In the genomic region with DNA sequence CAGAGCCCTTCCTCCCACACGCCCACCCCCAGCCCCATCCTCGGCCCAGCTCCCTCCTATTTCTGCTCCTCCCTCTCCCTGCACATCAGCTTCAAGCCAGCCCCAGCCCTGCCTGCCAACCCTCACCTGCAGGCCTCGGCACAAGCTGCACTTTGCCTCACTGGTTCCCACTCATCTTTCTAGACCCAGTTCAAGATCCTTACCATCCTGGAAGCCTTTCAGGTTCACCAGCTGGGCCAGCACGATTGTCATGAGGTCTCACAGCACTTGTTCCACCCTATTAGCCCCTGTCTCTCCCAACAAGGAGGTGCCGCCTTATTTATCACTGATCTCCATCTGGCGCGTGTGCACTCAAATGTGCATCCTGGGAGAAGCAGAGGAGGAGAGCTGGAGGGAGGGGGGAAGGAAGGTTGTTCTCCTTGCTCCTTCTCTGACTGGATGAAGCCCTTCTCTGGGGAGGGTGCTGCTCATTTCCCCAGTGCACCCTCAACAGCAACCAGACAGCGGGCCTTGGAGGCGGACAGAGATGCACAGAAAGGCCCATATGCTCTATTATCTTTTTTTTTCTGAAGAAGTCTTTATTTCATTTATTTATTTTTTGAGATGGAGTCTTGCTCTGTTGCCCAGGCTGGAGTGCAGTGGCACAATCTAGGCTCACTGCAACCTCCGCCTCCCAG, we compare ENCODE assay signal across 25 cellular contexts. TPM values are rescaled to one million over a fixed set of nuclear protein-coding genes. Genes with fewer than 3 reads are reported as not detected.
A peak's percentile ranks its signal among the peaks of the same experiment; 100 is the strongest.
DNase-seq lines count a peak whose midpoint lies in the region; ATAC-seq and TF ChIP-seq lines count a peak whose summit lies in the region.
"Had no signal": no experiment of that assay in that cellular context is flagged by ENCODE, and none has a peak within 500 bp of the region (broad histone marks: within the 10 kb centered on the region; RNA-seq: fewer than 3 reads in every experiment).

No MANE protein-coding gene starts in this region.

- H2AK5ac ChIP-seq in mesenchymal stem cell (ENCODE audit: low read length, severe bottlenecking), result no peak overlapping the region

- no peak overlapping the region for H3K18ac ChIP-seq in mesenchymal stem cell (ENCODE audit: low read depth in 1 of 2, low read length in 2 of 2)

- no peak overlapping the region for H2BK12ac ChIP-seq in mesenchymal stem cell (ENCODE audit: low read length in 2 of 2)

- no peak overlapping the region for H3K27ac Mint-ChIP-seq in activated CD4-positive, alpha-beta memory T cell treated with anti-CD3 and anti-CD28 coated beads, Interleukin-2, amount 10 ng/mL, durations not matched to agents 7 days and 5 days
- no peak overlapping the region for H3K27ac Mint-ChIP-seq in activated CD4-positive, alpha-beta memory T cell treated with anti-CD3 and anti-CD28 coated beads for 36 hours
- H3K27ac Mint-ChIP-seq in type B pancreatic cell, result no peak overlapping the region
- H3K27ac Mint-ChIP-seq: HFFc6; mesothelial cell of epicardium; natural killer cell; T-helper 1 cell treated with Interleukin-12 subunit alpha and Interleukin-12 subunit beta and Interleukin-4 antibody, amounts not matched to agents 30 μg/mL and 1 μg/mL, for 36 hours had no signal

- in situ Hi-C loops in Panc1 (cut with HindIII; ENCODE audit: low pct_unique_long_range_greater_than_20kb, low sequenced_read_pairs), result no loop called here

- peak; percentile 13 for DNase-seq in activated CD4-positive, alpha-beta memory T cell treated with anti-CD3 and anti-CD28 coated beads, Interleukin-2, amount 10 ng/mL, durations not matched to agents 7 days and 5 days
- no peak for DNase-seq in activated CD4-positive, alpha-beta memory T cell treated with anti-CD3 and anti-CD28 coated beads for 36 hours
- no peak for DNase-seq in Panc1 (ENCODE audit: low read depth, low spot score)
- no peak for DNase-seq in mesenchymal stem cell
- DNase-seq in type B pancreatic cell (ENCODE audit: extremely low spot score, unreplicated experiment), result peak; percentile 40
- no peak for DNase-seq in NCI-H1092 (lab: John Stamatoyannopoulos, UW)
- no peak for DNase-seq in body of pancreas
- no peak for DNase-seq in activated gamma-delta T cell (lab: John Stamatoyannopoulos, UW)
- DNase-seq: 8988T; activated CD4-positive, alpha-beta T cell treated with anti-CD3 and anti-CD28 coated beads, Interleukin-2, amount 50 U/mL, for 1 hour; activated naive CD4-positive, alpha-beta T cell; AML-193; Karpas-422; MV-4-11; natural killer cell; NCI-H1930; NCI-H345 had no signal

- no peak overlapping the region for H3K4ac ChIP-seq in mesenchymal stem cell (ENCODE audit: low read depth in 1 of 2, low read length in 2 of 2)

- H3K9me3 ChIP-seq in Panc1 (ENCODE audit: control insufficient read depth, insufficient read depth, low read depth, low read length) (no peaks in the 10 kb centered on the region), mesenchymal stem cell (ENCODE audit: control insufficient read depth, low read length) (no peaks in the 10 kb centered on the region), body of pancreas (no peaks in the 10 kb centered on the region)
- H3K9me3 ChIP-seq: heart right ventricle, ovary, SJSA1, thoracic aorta had no signal

- no peak overlapping the region for H3K4me2 ChIP-seq in mesenchymal stem cell (ENCODE audit: low read length, poor library complexity, severe bottlenecking)

- peaks cover 3% of the 10 kb centered on the region for H3K27me3 Mint-ChIP-seq in activated CD4-positive, alpha-beta memory T cell treated with anti-CD3 and anti-CD28 coated beads, Interleukin-2, amount 10 ng/mL, durations not matched to agents 7 days and 5 days
- no peaks in the 10 kb centered on the region for H3K27me3 Mint-ChIP-seq in activated CD4-positive, alpha-beta memory T cell treated with anti-CD3 and anti-CD28 coated beads for 36 hours
- H3K27me3 Mint-ChIP-seq in type B pancreatic cell, result no peaks in the 10 kb centered on the region

- H2AFZ ChIP-seq in mesenchymal stem cell (ENCODE audit: low read depth, low read length), result no peak overlapping the region

- ATAC-seq in Panc1 (peak; percentile 29; the same call in 1 of the 2 replicates), body of pancreas (no peak)
- ATAC-seq: natural killer cell had no signal

- no peak overlapping the region for H3K27ac ChIP-seq in Panc1 (ENCODE audit: low read length)
- no peak overlapping the region for H3K27ac ChIP-seq in mesenchymal stem cell (ENCODE audit: low read length, poor library complexity, severe bottlenecking)
- H3K27ac ChIP-seq in body of pancreas, result no peak overlapping the region
- H3K27ac ChIP-seq: cardiac muscle cell, ovary, SJSA1, thoracic aorta had no signal

- WGBS in mesenchymal stem cell, result 79% methylated on average over 7 of the region's 10 CpGs
- WGBS in body of pancreas, 2 donors, result 77 to 80% methylated on average over 10 of the region's 10 CpGs

- H2BK15ac ChIP-seq in mesenchymal stem cell (ENCODE audit: low read depth, poor library complexity, severe bottlenecking), result no peak overlapping the region

- CTCF ChIA-PET in activated CD4-positive, alpha-beta memory T cell treated with anti-CD3 and anti-CD28 coated beads, Interleukin-2, amount 10 ng/mL, durations not matched to agents 7 days and 5 days (lab: Charles Lee), result interaction anchor here (0.6 to 0.7 kb wide), 2 partner anchors 96 to 871 kb away, joined by 3 read pairs; no protein-coding TSS in a partner anchor
- CTCF ChIA-PET in activated CD4-positive, alpha-beta memory T cell treated with anti-CD3 and anti-CD28 coated beads for 36 hours (lab: Charles Lee), result no interaction called here
- CTCF ChIA-PET in Panc1 (lab: Charles Lee), result no interaction called here

- H2BK120ac ChIP-seq in mesenchymal stem cell (ENCODE audit: low read depth, low read length), result no peak overlapping the region

- H3K9me3 Mint-ChIP-seq in activated CD4-positive, alpha-beta memory T cell treated with anti-CD3 and anti-CD28 coated beads, Interleukin-2, amount 10 ng/mL, durations not matched to agents 7 days and 5 days, result no peaks in the 10 kb centered on the region
- H3K9me3 Mint-ChIP-seq in activated CD4-positive, alpha-beta memory T cell treated with anti-CD3 and anti-CD28 coated beads for 36 hours, result no peaks in the 10 kb centered on the region
- peaks cover 9% of the 10 kb centered on the region for H3K9me3 Mint-ChIP-seq in type B pancreatic cell
- H3K9me3 Mint-ChIP-seq: HFFc6; natural killer cell; T-helper 1 cell treated with Interleukin-12 subunit alpha and Interleukin-12 subunit beta and Interleukin-4 antibody, amounts not matched to agents 30 μg/mL and 1 μg/mL, for 36 hours had no signal

- H3K27me3 ChIP-seq in Panc1 (ENCODE audit: control insufficient read depth, insufficient read depth, low read length) (no peaks in the 10 kb centered on the region), mesenchymal stem cell (ENCODE audit: control insufficient read depth in 1 of 2, insufficient read depth in 1 of 2, low read length in 2 of 2) (no peaks in the 10 kb centered on the region), body of pancreas (no peaks in the 10 kb centered on the region)
- H3K27me3 ChIP-seq: cardiac muscle cell, ovary, SJSA1 had no signal

- H3K23ac ChIP-seq in mesenchymal stem cell (ENCODE audit: low read length in 2 of 2), result no peak overlapping the region

- POLR2A ChIA-PET in activated CD4-positive, alpha-beta memory T cell treated with anti-CD3 and anti-CD28 coated beads, Interleukin-2, amount 10 ng/mL, durations not matched to agents 7 days and 5 days (lab: Charles Lee), result no interaction called here
- POLR2A ChIA-PET in activated CD4-positive, alpha-beta memory T cell treated with anti-CD3 and anti-CD28 coated beads for 36 hours (lab: Charles Lee), result no interaction called here
- POLR2A ChIA-PET in Panc1 (lab: Charles Lee), result no interaction called here

- intact Hi-C loops in activated CD4-positive, alpha-beta memory T cell treated with anti-CD3 and anti-CD28 coated beads for 36 hours (cut with micrococcal nuclease), result no loop called here
- intact Hi-C loops in Panc1 (cut with micrococcal nuclease; ENCODE audit: unreplicated experiment), result no loop called here
- intact Hi-C loops in body of pancreas (cut with DNase I), result no loop called here

- peak overlapping the region; percentile 55 for H3K9ac ChIP-seq in mesenchymal stem cell (ENCODE audit: low read length)

- H2BK5ac ChIP-seq in mesenchymal stem cell (ENCODE audit: low read depth, low read length, poor library complexity, severe bottlenecking), result no peak overlapping the region

- no peaks in the 10 kb centered on the region for H3K79me1 ChIP-seq in mesenchymal stem cell (replicated peaks; ENCODE audit: low read length, poor library complexity, severe bottlenecking)

- no peak for TF ChIP-seq CTCF in Panc1 (IDR thresholded peaks at IDR 0.05)
- TF ChIP-seq CTCF in type B pancreatic cell (conservative IDR thresholded peaks at IDR 0.05), result no peak
- TF ChIP-seq CTCF in body of pancreas (IDR thresholded peaks at IDR 0.05), result no peak

- no TSS peak for BruUV-seq in Panc1 (replicated peaks; lab: Mats Ljungman, UMichigan)

- H3K4me3 Mint-ChIP-seq in activated CD4-positive, alpha-beta memory T cell treated with anti-CD3 and anti-CD28 coated beads, Interleukin-2, amount 10 ng/mL, durations not matched to agents 7 days and 5 days, result no peak overlapping the region
- no peak overlapping the region for H3K4me3 Mint-ChIP-seq in activated CD4-positive, alpha-beta memory T cell treated with anti-CD3 and anti-CD28 coated beads for 36 hours
- H3K4me3 Mint-ChIP-seq in type B pancreatic cell, result no peak overlapping the region
- H3K4me3 Mint-ChIP-seq: HFFc6; mesothelial cell of epicardium; natural killer cell; T-helper 1 cell treated with Interleukin-12 subunit alpha and Interleukin-12 subunit beta and Interleukin-4 antibody, amounts not matched to agents 30 μg/mL and 1 μg/mL, for 36 hours had no signal

- TF ChIP-seq POLR2A in body of pancreas (IDR thresholded peaks at IDR 0.05), result no peak

- no peaks in the 10 kb centered on the region for H3K36me3 Mint-ChIP-seq in activated CD4-positive, alpha-beta memory T cell treated with anti-CD3 and anti-CD28 coated beads, Interleukin-2, amount 10 ng/mL, durations not matched to agents 7 days and 5 days (ENCODE audit: low read depth)
- H3K36me3 Mint-ChIP-seq in activated CD4-positive, alpha-beta memory T cell treated with anti-CD3 and anti-CD28 coated beads for 36 hours, result no peaks in the 10 kb centered on the region
- no peaks in the 10 kb centered on the region for H3K36me3 Mint-ChIP-seq in type B pancreatic cell
- H3K36me3 Mint-ChIP-seq: mesothelial cell of epicardium, natural killer cell had no signal

- H3K4me1 Mint-ChIP-seq in activated CD4-positive, alpha-beta memory T cell treated with anti-CD3 and anti-CD28 coated beads, Interleukin-2, amount 10 ng/mL, durations not matched to agents 7 days and 5 days, result no peaks in the 10 kb centered on the region
- no peaks in the 10 kb centered on the region for H3K4me1 Mint-ChIP-seq in activated CD4-positive, alpha-beta memory T cell treated with anti-CD3 and anti-CD28 coated beads for 36 hours (ENCODE audit: low read depth)
- no peaks in the 10 kb centered on the region for H3K4me1 Mint-ChIP-seq in type B pancreatic cell (ENCODE audit: unreplicated experiment)
- H3K4me1 Mint-ChIP-seq: mesothelial cell of epicardium, natural killer cell had no signal

- H4K91ac ChIP-seq in mesenchymal stem cell (ENCODE audit: low read length), result no peak overlapping the region

- H3K14ac ChIP-seq in mesenchymal stem cell (ENCODE audit: low read length in 2 of 2), result no peak overlapping the region

- H3K36me3 ChIP-seq in Panc1 (ENCODE audit: control insufficient read depth, insufficient read depth, low read length) (no peaks in the 10 kb centered on the region), mesenchymal stem cell (ENCODE audit: control insufficient read depth in 1 of 2, insufficient read depth in 2 of 2, low read depth in 1 of 2, low read length in 2 of 2) (no peaks in the 10 kb centered on the region), body of pancreas (replicated peaks in 1 of 2; ENCODE audit: insufficient read depth in 1 of 2, low read depth in 2 of 2) (no peaks in the 10 kb centered on the region)
- H3K36me3 ChIP-seq: cardiac muscle cell, heart right ventricle, ovary, SJSA1, thoracic aorta had no signal

- H3K4me1 ChIP-seq in Panc1 (ENCODE audit: control insufficient read depth, insufficient read depth, low read length), result no peaks in the 10 kb centered on the region
- peaks cover 5% of the 10 kb centered on the region for H3K4me1 ChIP-seq in mesenchymal stem cell (ENCODE audit: control insufficient read depth, insufficient read depth, low read depth, low read length)
- no peaks in the 10 kb centered on the region for H3K4me1 ChIP-seq in body of pancreas
- H3K4me1 ChIP-seq: SJSA1 had no signal

- H4K8ac ChIP-seq in mesenchymal stem cell (ENCODE audit: low read length), result no peak overlapping the region

- H3K4me3 ChIP-seq in Panc1 (ENCODE audit: low read depth in 2 of 2, low read length in 2 of 2) (no peak overlapping the region), mesenchymal stem cell (ENCODE audit: insufficient read depth in 1 of 2, low read depth in 1 of 2, low read length in 2 of 2) (no peak overlapping the region), body of pancreas (no peak overlapping the region)
- H3K4me3 ChIP-seq: cardiac muscle cell, heart right ventricle, ovary, SJSA1, thoracic aorta had no signal

RNA-seq across cellular contexts. Expression of gene BIN1, which starts 15.5 kb away (rescaled TPM):
- 100 to 1,000 TPM; 130 to 131 TPM for total RNA-seq in activated CD4-positive, alpha-beta memory T cell treated with anti-CD3 and anti-CD28 coated beads, Interleukin-2, amount 10 ng/mL, durations not matched to agents 7 days and 5 days
- 10 to 100 TPM; 55.4 to 58.2 TPM for total RNA-seq in activated CD4-positive, alpha-beta memory T cell treated with anti-CD3 and anti-CD28 coated beads for 36 hours
- total RNA-seq in Panc1 (2021; ENCODE audit: unreplicated experiment) (58.6 TPM), type B pancreatic cell (ENCODE audit: low replicate concordance) (26.3 and 63.4 TPM in 2 replicates), body of pancreas (10 to 100 TPM; 24.4 to 43.5 TPM)
- polyA plus RNA-seq in Panc1 (2012; ENCODE audit: insufficient read length), result 77.0 TPM
- 61.3 TPM for polyA plus RNA-seq in mesenchymal stem cell (2013, experiment 1 of 2)
- polyA plus RNA-seq in mesenchymal stem cell (2013, experiment 2 of 2), result 58.6 TPM

Comparison
In these comparisons a context has a peak if more than half of its experiments do, and no peak if none do; other contexts are left out.
1. DNase-seq: peak in activated CD4-positive, alpha-beta memory T cell treated with anti-CD3 and anti-CD28 coated beads, Interleukin-2, amount 10 ng/mL, durations not matched to agents 7 days and 5 days (single experiment) and type B pancreatic cell (single experiment); none in activated CD4-positive, alpha-beta memory T cell treated with anti-CD3 and anti-CD28 coated beads for 36 hours (single experiment), Panc1 (single experiment), mesenchymal stem cell (single experiment), NCI-H1092 (single experiment), body of pancreas (0 of 4) and activated gamma-delta T cell (single experiment).